ENCODE assay signal across 8 cellular contexts in genomic region chr11:69166186-69167115, GRCh38. TPM values are rescaled to one million over a fixed set of nuclear protein-coding genes. Genes with fewer than 3 reads are reported as not detected.
A peak's percentile ranks its signal among the peaks of the same experiment; 100 is the strongest.
DNase-seq lines count a peak whose midpoint lies in the region; ATAC-seq and TF ChIP-seq lines count a peak whose summit lies in the region.

No MANE protein-coding gene starts in this region.

- H3K36me3 Mint-ChIP-seq in T-helper 17 cell (ENCODE audit: low read depth) = no peaks in the 10 kb centered on the region
- H3K36me3 Mint-ChIP-seq in natural killer cell = no peaks in the 10 kb centered on the region

- no peak overlapping the region for H3K27ac ChIP-seq in HL-60 (replicated peaks)

- H3K9me3 Mint-ChIP-seq in natural killer cell = peaks cover 0 to 2% of the 10 kb centered on the region in 2 donors

- H3K4me1 Mint-ChIP-seq in T-helper 17 cell (no peaks in the 10 kb centered on the region), natural killer cell (no peaks in the 10 kb centered on the region)

- TF ChIP-seq CTCF in HL-60 (IDR thresholded peaks at IDR 0.05; ENCODE audit: insufficient read depth, low read length) (no peak), natural killer cell (IDR thresholded peaks at IDR 0.05) (no peak)

- no peaks in the 10 kb centered on the region for H3K9me3 ChIP-seq in T-helper 17 cell (ENCODE audit: control insufficient read depth, low read length, poor library complexity, severe bottlenecking)

- DNase-seq in GM04504 (ENCODE audit: low read depth) (peak; percentile 52), HL-60 (ENCODE audit: low read depth in 1 of 2, low spot score in 1 of 2) (peak; percentile 13 to 18), T-helper 17 cell (no peak), dedifferentiated amniotic fluid mesenchymal stem cell (ENCODE audit: extremely low spot score) (peak; percentile 83), natural killer cell (no peak), ecto neural progenitor cell (ENCODE audit: low spot score) (no peak), middle frontal gyrus (ENCODE audit: extremely low spot score, low spot score) (no peak)

- H3K27me3 Mint-ChIP-seq in T-helper 17 cell = peaks cover 15% of the 10 kb centered on the region
- peaks cover 10 to 23% of the 10 kb centered on the region in 2 donors for H3K27me3 Mint-ChIP-seq in natural killer cell (ENCODE audit: low read depth in 2 of 2)

- no peaks in the 10 kb centered on the region for H3K27me3 ChIP-seq in HL-60 (ENCODE audit: insufficient read depth, poor library complexity, severe bottlenecking)

- intact Hi-C loops in natural killer cell (cut with micrococcal nuclease) = no loop called here

- ATAC-seq in GM21526 (IDR thresholded peaks at IDR 0.05; ENCODE audit: low FRiP score, unreplicated experiment) = peak; percentile 88
- peak; percentile 45 for ATAC-seq in T-helper 17 cell
- peak in 2 of 3 donors; percentile 18 to 36 for ATAC-seq in natural killer cell

- no peak overlapping the region for H3K4me3 ChIP-seq in HL-60 (replicated peaks; ENCODE audit: insufficient read depth, low read length)

- H3K4me3 Mint-ChIP-seq in T-helper 17 cell (no peak overlapping the region), natural killer cell (no peak overlapping the region)

- H3K27ac Mint-ChIP-seq in T-helper 17 cell (no peak overlapping the region), natural killer cell (no peak overlapping the region)

RNA-seq across cellular contexts. Expression of gene SMIM38, which starts 10.7 kb away (rescaled TPM):
- total RNA-seq in T-helper 17 cell = under 1 TPM; 0.22 to 0.34 TPM
- under 1 TPM; 0.23 to 0.42 (median 0.40) TPM for total RNA-seq in natural killer cell

Comparison
In these comparisons a context has a peak if more than half of its experiments do, and no peak if none do; other contexts are left out.
1. DNase-seq: peak in GM04504 (single experiment), HL-60 (2 of 2) and dedifferentiated amniotic fluid mesenchymal stem cell (single experiment); none in T-helper 17 cell (0 of 3), natural killer cell (single experiment), ecto neural progenitor cell (single experiment) and middle frontal gyrus (single experiment).
2. ATAC-seq: peak in every context shown above with its lines; median percentile 88 in GM21526; 45 in T-helper 17 cell; 27 in natural killer cell.